ENCODE assay signal across 25 cellular contexts in genomic region chr3:57934373-57934772, GRCh38.
"Had no signal": no experiment of that assay in that cellular context is flagged by ENCODE, and none has a peak within 500 bp of the region (broad histone marks: within the 10 kb centered on the region; RNA-seq: fewer than 3 reads in every experiment).

No MANE protein-coding gene starts in this region.

- H3K4me3 ChIP-seq: stomach, suprapubic skin, testis, thoracic aorta, thyroid gland, tibial artery, tibial nerve, transverse colon, upper lobe of left lung, upper lobe of right lung, uterus, vagina had no signal

- H3K9me3 ChIP-seq: stomach, suprapubic skin, testis, thoracic aorta, thyroid gland, tibial artery, tibial nerve, transverse colon, upper lobe of left lung, upper lobe of right lung, uterus, vagina had no signal

- H3K4me1 ChIP-seq: suprapubic skin, testis, thyroid gland, tibial nerve, upper lobe of left lung, upper lobe of right lung, uterus, vagina had no signal

- H3K36me3 ChIP-seq: thyroid gland, uterus, vagina had no signal

- H3K27me3 ChIP-seq: stomach, suprapubic skin, testis, thyroid gland, tibial artery, tibial nerve, transverse colon, upper lobe of left lung, upper lobe of right lung, uterus, vagina had no signal

- DNase-seq: stimulated activated CD4-positive, alpha-beta T cell treated with anti-CD3 and anti-CD28 coated beads, Interleukin-2, amount 100 ng/mL, for 48 hours; stimulated activated CD4-positive, alpha-beta T cell treated with anti-CD3 and anti-CD28 coated beads, Interleukin-4, amount 100 ng/mL, for 1 hour; stimulated activated CD4-positive, alpha-beta T cell treated with anti-CD3 and anti-CD28 coated beads, Interleukin-4, amount 100 ng/mL, for 24 hours; stimulated activated CD4-positive, alpha-beta T cell treated with anti-CD3 and anti-CD28 coated beads, Interleukin-4, amount 100 ng/mL, for 4 hours; stimulated activated CD8-positive, alpha-beta memory T cell treated with anti-CD3 and anti-CD28 coated beads, Interleukin-4, amount 100 ng/mL, for 48 hours; stimulated activated naive B cell treated with anti-CD40 and anti-IgM and Interleukin-4, amounts not matched to agents 10 μg/mL and 1 μg/mL and 100 μg/mL, for 72 hours; stimulated activated naive CD4-positive, alpha-beta T cell; stimulated activated naive CD4-positive, alpha-beta T cell treated with Interleukin-2 at 50 U/mL for 16 hours; stimulated activated naive CD8-positive, alpha-beta T cell treated with anti-CD3 and anti-CD28 coated beads, Interleukin-15, amount 100 ng/mL, for 72 hours; stimulated activated naive CD8-positive, alpha-beta T cell treated with anti-CD3 and anti-CD28 coated beads, Interleukin-15, Interleukin-2, amounts not matched to agents 100 U/mL and 50 U/mL, for 24 hours; stomach; substantia nigra; testis; thyroid gland; tibial artery; transverse colon; upper lobe of left lung; upper lobe of right lung; uterus had no signal

- ATAC-seq: stimulated activated effector memory CD8-positive, alpha-beta T cell treated with anti-CD3 and anti-CD28 coated beads, Interleukin-12 subunit alpha, Interleukin-12 subunit beta, amount 100 ng/mL, for 72 hours; stimulated activated memory B cell treated with anti-CD40 and anti-IgM and Interleukin-4, amounts not matched to agents 10 μg/mL and 1 μg/mL and 100 μg/mL, for 72 hours; stimulated activated naive B cell treated with anti-CD40 and anti-IgM and Interleukin-4, amounts not matched to agents 10 μg/mL and 1 μg/mL and 100 μg/mL, for 72 hours; stimulated activated naive CD8-positive, alpha-beta T cell treated with anti-CD3 and anti-CD28 coated beads, Interleukin-15, amount 100 ng/mL, for 72 hours; stimulated activated naive CD8-positive, alpha-beta T cell treated with anti-CD3 and anti-CD28 coated beads, Interleukin-15, Interleukin-2, amounts not matched to agents 100 U/mL and 50 U/mL, for 24 hours; upper lobe of right lung had no signal

- H3K27ac ChIP-seq: stomach, suprapubic skin, testis, thoracic aorta, thyroid gland, tibial nerve, transverse colon, upper lobe of left lung, upper lobe of right lung, uterus, vagina had no signal
